Comparison of ENCODE assay signal across 1 cellular context in the genomic region with DNA sequence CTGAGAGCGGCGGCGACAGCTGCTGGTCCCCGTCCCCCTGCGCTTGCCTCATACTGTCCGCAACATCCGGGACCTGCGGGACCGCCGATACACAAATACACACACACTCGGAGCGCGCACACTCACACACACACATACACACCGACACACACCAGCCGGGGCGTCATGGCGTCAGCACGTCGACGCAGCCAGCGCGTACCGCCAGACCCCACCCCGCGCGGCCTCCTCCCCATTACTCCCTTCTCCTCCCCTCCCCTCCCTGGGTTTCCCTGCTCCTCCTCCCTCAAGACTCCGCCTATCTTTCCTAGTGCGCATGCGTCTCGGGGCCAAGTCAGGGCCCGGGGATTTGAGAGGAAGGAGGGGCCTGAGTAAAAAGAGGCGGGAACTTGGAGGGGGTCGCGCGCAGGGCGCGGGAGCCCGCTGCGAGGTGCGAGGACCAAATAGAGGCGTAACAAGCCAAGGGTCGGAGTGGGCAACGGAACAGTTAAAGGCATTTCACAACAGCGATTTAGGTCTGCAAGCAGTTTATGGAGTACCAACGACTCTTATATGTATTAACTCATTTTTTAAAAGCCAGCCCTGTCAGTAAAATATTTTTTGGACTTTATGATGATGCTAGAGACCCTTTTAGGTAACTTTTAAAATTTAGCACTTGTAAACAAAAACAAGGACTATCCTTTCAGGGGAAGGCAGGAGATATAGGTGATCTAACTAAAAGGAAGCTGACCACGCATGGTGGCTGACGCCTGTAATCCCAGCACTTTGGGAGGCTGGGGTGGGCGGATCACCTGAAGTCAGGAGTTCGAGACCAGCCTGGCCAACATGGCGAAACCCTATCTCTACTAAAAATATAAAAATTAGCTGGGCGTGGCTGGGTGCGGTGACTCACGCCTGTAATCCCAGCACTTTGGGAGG.
TF ChIP-seq lines count a peak whose summit lies in the region.

TSS of gene SPOP (minus strand) at position 165 of the 915 bp plus-strand sequence. CDS start 55,287 bp downstream, outside the sequence.

TF ChIP-seq in A549, 52 proteins besides CTCF, POLR2A, EP300 and RAD21 (continued from another document):
- TF ChIP-seq, protein P1, sequence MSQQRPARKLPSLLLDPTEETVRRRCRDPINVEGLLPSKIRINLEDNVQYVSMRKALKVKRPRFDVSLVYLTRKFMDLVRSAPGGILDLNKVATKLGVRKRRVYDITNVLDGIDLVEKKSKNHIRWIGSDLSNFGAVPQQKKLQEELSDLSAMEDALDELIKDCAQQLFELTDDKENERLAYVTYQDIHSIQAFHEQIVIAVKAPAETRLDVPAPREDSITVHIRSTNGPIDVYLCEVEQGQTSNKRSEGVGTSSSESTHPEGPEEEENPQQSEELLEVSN (IDR thresholded peaks at IDR 0.05; ENCODE audit: borderline replicate concordance, low read depth): peak; percentile 100
- TF ChIP-seq FOSL2 (IDR thresholded peaks at IDR 0.05) (no peak), FOSL2 (CRISPR knock-in tag; IDR thresholded peaks at IDR 0.05) (peak; percentile 41; the same call in 1 of the 2 replicates), PHF8 (IDR thresholded peaks at IDR 0.05; ENCODE audit: borderline replicate concordance, low read depth) (no peak), EHF (CRISPR knock-in tag; IDR thresholded peaks at IDR 0.05) (peak; percentile 66; the same call in 1 of the 2 replicates), HEYL (CRISPR knock-in tag; IDR thresholded peaks at IDR 0.05) (no peak), RNF2 (IDR thresholded peaks at IDR 0.05; ENCODE audit: borderline replicate concordance, low read depth) (peak; percentile 98), CHD4 (IDR thresholded peaks at IDR 0.05; ENCODE audit: borderline replicate concordance) (no peak), CBX2 (IDR thresholded peaks at IDR 0.05; ENCODE audit: borderline replicate concordance, low read depth) (no peak), HOXB5 (CRISPR knock-in tag; IDR thresholded peaks at IDR 0.05) (peak; percentile 31; the same call in 1 of the 2 replicates), CHD2 (IDR thresholded peaks at IDR 0.05; ENCODE audit: low read length, partially characterized antibody) (no peak), MAZ (IDR thresholded peaks at IDR 0.05; ENCODE audit: borderline replicate concordance, low read depth, low read length) (peak; percentile 58; the same call in 1 of the 2 replicates), ZC3H11A (IDR thresholded peaks at IDR 0.05) (no peak)
- TF ChIP-seq, protein P2, sequence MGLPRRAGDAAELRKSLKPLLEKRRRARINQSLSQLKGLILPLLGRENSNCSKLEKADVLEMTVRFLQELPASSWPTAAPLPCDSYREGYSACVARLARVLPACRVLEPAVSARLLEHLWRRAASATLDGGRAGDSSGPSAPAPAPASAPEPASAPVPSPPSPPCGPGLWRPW (IDR thresholded peaks at IDR 0.05): no peak
TF ChIP-seq in A549: peak in this region for 17.
